ENCODE assay signal across 1 cellular context in the genomic region with DNA sequence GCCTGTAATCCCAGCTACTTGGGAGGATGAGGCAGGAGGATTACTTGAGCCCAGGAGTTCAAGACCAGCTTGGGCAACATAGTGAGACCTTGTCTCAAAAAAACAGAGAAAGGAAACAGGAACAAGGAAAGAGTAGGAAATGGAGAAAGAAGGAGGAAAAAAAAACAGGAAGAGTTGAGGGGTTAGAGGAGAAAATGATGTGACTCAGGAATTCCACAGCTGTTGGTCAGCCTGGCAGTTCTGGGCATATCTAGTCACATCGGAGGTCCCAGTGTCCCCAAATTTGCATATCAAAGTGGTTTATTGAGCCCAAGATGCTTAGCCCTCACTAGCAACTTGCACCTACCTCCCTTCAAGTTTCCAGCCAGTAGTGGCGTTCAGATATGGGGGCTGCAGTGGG.
TF ChIP-seq lines count a peak whose summit lies in the region.

No MANE protein-coding gene starts in this region.

TF ChIP-seq in IMR-90, 13 proteins besides CTCF, POLR2A, EP300 and RAD21:
- TF ChIP-seq NFE2L2 (IDR thresholded peaks at IDR 0.05; ENCODE audit: low read depth, low read length) (no peak), RCOR1 (IDR thresholded peaks at IDR 0.05; ENCODE audit: insufficient replicate concordance, low read length) (no peak), CHD1 (IDR thresholded peaks at IDR 0.05; ENCODE audit: low read depth, low read length) (no peak), MAZ (IDR thresholded peaks at IDR 0.05; ENCODE audit: borderline replicate concordance, low read depth, low read length) (no peak), FOS (IDR thresholded peaks at IDR 0.05; ENCODE audit: low read depth, low read length) (no peak), CEBPB (IDR thresholded peaks at IDR 0.05; ENCODE audit: low read depth, low read length) (no peak), BHLHE40 (IDR thresholded peaks at IDR 0.05; ENCODE audit: low read depth, low read length) (no peak), MAFK (IDR thresholded peaks at IDR 0.05; ENCODE audit: low read depth, low read length) (no peak), MXI1 (IDR thresholded peaks at IDR 0.05; ENCODE audit: borderline replicate concordance, low read depth, low read length) (no peak), SMC3 (IDR thresholded peaks at IDR 0.05; ENCODE audit: low read depth, low read length) (no peak), RFX5 (IDR thresholded peaks at IDR 0.05; ENCODE audit: low read depth, low read length) (no peak)
- TF ChIP-seq, protein P1, sequence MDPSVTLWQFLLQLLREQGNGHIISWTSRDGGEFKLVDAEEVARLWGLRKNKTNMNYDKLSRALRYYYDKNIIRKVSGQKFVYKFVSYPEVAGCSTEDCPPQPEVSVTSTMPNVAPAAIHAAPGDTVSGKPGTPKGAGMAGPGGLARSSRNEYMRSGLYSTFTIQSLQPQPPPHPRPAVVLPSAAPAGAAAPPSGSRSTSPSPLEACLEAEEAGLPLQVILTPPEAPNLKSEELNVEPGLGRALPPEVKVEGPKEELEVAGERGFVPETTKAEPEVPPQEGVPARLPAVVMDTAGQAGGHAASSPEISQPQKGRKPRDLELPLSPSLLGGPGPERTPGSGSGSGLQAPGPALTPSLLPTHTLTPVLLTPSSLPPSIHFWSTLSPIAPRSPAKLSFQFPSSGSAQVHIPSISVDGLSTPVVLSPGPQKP (IDR thresholded peaks at IDR 0.05; ENCODE audit: borderline replicate concordance, low read depth, low read length): no peak
- TF ChIP-seq, protein P2, sequence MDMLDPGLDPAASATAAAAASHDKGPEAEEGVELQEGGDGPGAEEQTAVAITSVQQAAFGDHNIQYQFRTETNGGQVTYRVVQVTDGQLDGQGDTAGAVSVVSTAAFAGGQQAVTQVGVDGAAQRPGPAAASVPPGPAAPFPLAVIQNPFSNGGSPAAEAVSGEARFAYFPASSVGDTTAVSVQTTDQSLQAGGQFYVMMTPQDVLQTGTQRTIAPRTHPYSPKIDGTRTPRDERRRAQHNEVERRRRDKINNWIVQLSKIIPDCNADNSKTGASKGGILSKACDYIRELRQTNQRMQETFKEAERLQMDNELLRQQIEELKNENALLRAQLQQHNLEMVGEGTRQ (IDR thresholded peaks at IDR 0.05; ENCODE audit: low read depth, low read length): no peak
